Comparison of ENCODE assay signal across 8 cellular contexts in genomic region chr22:46791201-46791731, GRCh38. TPM values are rescaled to one million over a fixed set of nuclear protein-coding genes. Genes with fewer than 3 reads are reported as not detected.
A peak's percentile ranks its signal among the peaks of the same experiment; 100 is the strongest.
DNase-seq lines count a peak whose midpoint lies in the region; ATAC-seq and TF ChIP-seq lines count a peak whose summit lies in the region.

No MANE protein-coding gene starts in this region.

- intact Hi-C loops in head of caudate nucleus (cut with DNase I) = no loop called here

- peaks cover 8% of the 10 kb centered on the region for H3K36me3 ChIP-seq in CD8-positive, alpha-beta memory T cell (ENCODE audit: insufficient read depth, low read length)
- no peaks in the 10 kb centered on the region for H3K36me3 ChIP-seq in neural progenitor cell

- no peak overlapping the region for H3K4me2 ChIP-seq in neural progenitor cell

- peaks cover 3% of the 10 kb centered on the region for H4K20me1 ChIP-seq in neural progenitor cell (ENCODE audit: low read depth)

- H3K27ac Mint-ChIP-seq in CD8-positive, alpha-beta memory T cell = peak overlapping the region; percentile 99 to 100 (median 100)
- no peak overlapping the region for H3K27ac Mint-ChIP-seq in neural progenitor cell

- POLR2A ChIA-PET in CD8-positive, alpha-beta memory T cell (lab: Charles Lee) = interaction anchor here (0.6 to 2.6 kb wide), 3 partner anchors 29 to 495 kb away, joined by 3 to 46 read pairs (median 3); partner anchors contain the start of genes GTSE1 and TBC1D22A

- H3K4me1 Mint-ChIP-seq in CD8-positive, alpha-beta memory T cell = peaks cover 46 to 65% (median 53%) of the 10 kb centered on the region in 3 donors
- H3K4me1 Mint-ChIP-seq in neural progenitor cell = no peaks in the 10 kb centered on the region

- no peaks in the 10 kb centered on the region for H3K9me3 ChIP-seq in CD8-positive, alpha-beta memory T cell (ENCODE audit: low read length)
- H3K9me3 ChIP-seq in neural progenitor cell (ENCODE audit: low read depth) = no peaks in the 10 kb centered on the region

- no peak overlapping the region for H3K9ac ChIP-seq in neural progenitor cell

- H3K79me2 ChIP-seq in neural progenitor cell (ENCODE audit: low read depth) = peaks cover 11% of the 10 kb centered on the region

- no peaks in the 10 kb centered on the region for H3K27me3 Mint-ChIP-seq in CD8-positive, alpha-beta memory T cell
- peaks cover 4% of the 10 kb centered on the region for H3K27me3 Mint-ChIP-seq in neural progenitor cell (ENCODE audit: insufficient read depth, low read depth)

- H3K27ac ChIP-seq in CD8-positive, alpha-beta memory T cell (ENCODE audit: low read depth, low read length) = peak overlapping the region; percentile 96
- no peak overlapping the region for H3K27ac ChIP-seq in neural progenitor cell

- H3K36me3 Mint-ChIP-seq in CD8-positive, alpha-beta memory T cell = peaks cover 0 to 49% (median 4%) of the 10 kb centered on the region in 3 donors
- H3K36me3 Mint-ChIP-seq in neural progenitor cell = no peaks in the 10 kb centered on the region

- H3K4me1 ChIP-seq in CD8-positive, alpha-beta memory T cell (ENCODE audit: insufficient read depth, low read length) = peaks cover 42% of the 10 kb centered on the region
- H3K4me1 ChIP-seq in neural progenitor cell = no peaks in the 10 kb centered on the region

- no peaks in the 10 kb centered on the region for H3F3A ChIP-seq in neural progenitor cell (ENCODE audit: low read depth)

- peak overlapping the region; percentile 33 for H3K4me3 ChIP-seq in CD8-positive, alpha-beta memory T cell (ENCODE audit: low read length)
- no peak overlapping the region for H3K4me3 ChIP-seq in neural progenitor cell

- H3K9me3 Mint-ChIP-seq in CD8-positive, alpha-beta memory T cell = no peaks in the 10 kb centered on the region
- no peaks in the 10 kb centered on the region for H3K9me3 Mint-ChIP-seq in neural progenitor cell

- ATAC-seq in HG03457 (IDR thresholded peaks at IDR 0.05; ENCODE audit: unreplicated experiment) = no peak

- H3K27me3 ChIP-seq in CD8-positive, alpha-beta memory T cell (ENCODE audit: insufficient read depth, low read length, poor library complexity, severe bottlenecking) = no peaks in the 10 kb centered on the region
- no peaks in the 10 kb centered on the region for H3K27me3 ChIP-seq in neural progenitor cell

- TF ChIP-seq CTCF in neural progenitor cell (IDR thresholded peaks at IDR 0.05) = no peak

- H2AFZ ChIP-seq in neural progenitor cell (replicated peaks) = no peak overlapping the region

- H3K4me3 Mint-ChIP-seq in CD8-positive, alpha-beta memory T cell = peak overlapping the region; percentile 81 to 90 (median 87)
- H3K4me3 Mint-ChIP-seq in neural progenitor cell = no peak overlapping the region

- CTCF ChIA-PET in CD8-positive, alpha-beta memory T cell (lab: Charles Lee) = interaction anchor here (0.6 to 5.7 kb wide), 10 partner anchors 10 to 220 kb away, joined by 3 to 43 read pairs (median 3); partner anchors contain the start of gene TBC1D22A

- peak; percentile 76 to 92 (median 89) for DNase-seq in CD8-positive, alpha-beta memory T cell
- peak; percentile 36 for DNase-seq in SHP77 treated with DMSO at 0.1 percent for 48 hours (lab: John Stamatoyannopoulos, UW)
- DNase-seq in activated naive CD4-positive, alpha-beta T cell (lab: John Stamatoyannopoulos, UW) = peak in 3 of 4 experiments; percentile 19 to 73 (median 64)
- peak in 40 of 42 donors; percentile 57 to 91 (median 76) for DNase-seq in head of caudate nucleus
- peak; percentile 79 for DNase-seq in stimulated activated CD4-positive, alpha-beta T cell treated with anti-CD3 and anti-CD28 coated beads, Interleukin-2, amount 100 ng/mL, for 4 hours (ENCODE audit: low read depth)
- no peak for DNase-seq in neural progenitor cell (ENCODE audit: low spot score)
- no peak for DNase-seq in NCI-H2081 (lab: John Stamatoyannopoulos, UW)

RNA-seq across cellular contexts. Expression of gene TBC1D22A, which starts 28.8 kb away (rescaled TPM):
- 10 to 100 TPM; 34.0 to 34.8 TPM for total RNA-seq in CD8-positive, alpha-beta memory T cell
- 26.6 TPM for polyA plus RNA-seq in CD8-positive, alpha-beta memory T cell
- total RNA-seq in neural progenitor cell (ENCODE audit: low replicate concordance) = 9.8 and 10.6 TPM in 2 replicates

RNA-seq across cellular contexts. Expression of gene CERK, which starts 53.2 kb away (rescaled TPM):
- 10 to 100 TPM; 64.3 to 64.5 TPM for total RNA-seq in CD8-positive, alpha-beta memory T cell
- 108 TPM for polyA plus RNA-seq in CD8-positive, alpha-beta memory T cell
- 53.6 and 80.6 TPM in 2 replicates for total RNA-seq in neural progenitor cell (ENCODE audit: low replicate concordance)

Comparison
In these comparisons a context has a peak if more than half of its experiments do, and no peak if none do; other contexts are left out.
1. DNase-seq: peak in CD8-positive, alpha-beta memory T cell (5 of 5), SHP77 treated with DMSO at 0.1 percent for 48 hours (single experiment), activated naive CD4-positive, alpha-beta T cell (3 of 4), head of caudate nucleus (40 of 42) and stimulated activated CD4-positive, alpha-beta T cell treated with anti-CD3 and anti-CD28 coated beads, Interleukin-2, amount 100 ng/mL, for 4 hours (single experiment); none in neural progenitor cell (single experiment) and NCI-H2081 (0 of 2).